ENCODE assay signal across 1 cellular context in the genomic region with DNA sequence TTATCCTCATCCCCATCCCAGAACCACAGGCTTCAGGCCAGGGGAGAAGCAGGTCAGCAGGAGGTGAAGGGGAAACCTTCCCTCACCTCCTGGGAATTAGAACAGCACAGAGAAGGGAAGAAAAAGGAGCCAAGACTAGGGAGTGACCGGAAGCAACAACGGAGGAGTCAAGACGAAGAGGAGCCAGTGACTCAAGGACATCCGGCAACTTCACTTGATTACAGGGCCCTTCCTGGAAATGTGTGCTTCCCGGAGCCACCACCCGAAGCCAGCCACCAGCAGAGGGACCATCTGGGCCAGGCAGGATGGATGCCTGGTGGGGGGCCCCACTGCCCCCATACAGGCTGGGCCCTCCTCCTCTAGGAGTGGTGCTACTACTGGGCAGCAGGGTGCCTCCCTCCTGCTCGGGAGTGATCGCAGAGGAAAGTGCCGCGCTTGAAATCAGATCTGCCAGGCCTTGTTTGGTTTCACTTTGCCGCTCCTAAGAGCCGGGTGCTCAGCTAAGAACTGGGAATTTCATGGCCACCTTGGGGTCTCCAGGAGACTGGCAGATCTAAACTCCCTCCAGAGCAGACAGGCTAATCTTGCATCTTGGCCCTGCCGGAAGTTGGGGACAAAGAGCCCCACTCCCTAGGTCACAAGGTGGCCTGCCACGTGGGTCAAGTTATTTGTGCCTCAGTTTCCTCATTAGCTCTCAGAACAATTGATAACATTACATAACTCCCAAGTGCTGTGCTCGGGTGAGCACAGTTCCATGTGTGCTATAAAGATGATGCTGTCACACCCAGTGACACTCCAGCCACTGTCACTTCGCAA.
A peak's percentile ranks its signal among the peaks of the same experiment; 100 is the strongest.
TF ChIP-seq lines count a peak whose summit lies in the region.

No MANE protein-coding gene starts in this region.

TF ChIP-seq in H1, 55 proteins besides CTCF, POLR2A, EP300 and RAD21:
- 0 out of 2 replicates have a peak, but pooled peaks have one; percentile 2 for TF ChIP-seq TEAD4 (IDR thresholded peaks at IDR 0.05; ENCODE audit: low read depth, low read length)
- TF ChIP-seq TBP (IDR thresholded peaks at IDR 0.05; ENCODE audit: low read depth, low read length): peak; percentile 50; the same call in 1 of the 2 replicates
- TF ChIP-seq RXRA (IDR thresholded peaks at IDR 0.05; ENCODE audit: insufficient read depth, low read depth, low read length): no peak
- TF ChIP-seq HDAC2 (IDR thresholded peaks at IDR 0.05; ENCODE audit: borderline replicate concordance in 1 of 2, low read depth in 2 of 2, low read length in 2 of 2): 0 out of 4 replicates have a peak, but pooled peaks of 1 of the 2 experiments have one; percentile 45
- TF ChIP-seq KDM1A (IDR thresholded peaks at IDR 0.05; ENCODE audit: borderline replicate concordance, low read length): peak; percentile 13; the same call in 1 of the 2 replicates
